ENCODE assay signal across 14 cellular contexts in the genomic region with DNA sequence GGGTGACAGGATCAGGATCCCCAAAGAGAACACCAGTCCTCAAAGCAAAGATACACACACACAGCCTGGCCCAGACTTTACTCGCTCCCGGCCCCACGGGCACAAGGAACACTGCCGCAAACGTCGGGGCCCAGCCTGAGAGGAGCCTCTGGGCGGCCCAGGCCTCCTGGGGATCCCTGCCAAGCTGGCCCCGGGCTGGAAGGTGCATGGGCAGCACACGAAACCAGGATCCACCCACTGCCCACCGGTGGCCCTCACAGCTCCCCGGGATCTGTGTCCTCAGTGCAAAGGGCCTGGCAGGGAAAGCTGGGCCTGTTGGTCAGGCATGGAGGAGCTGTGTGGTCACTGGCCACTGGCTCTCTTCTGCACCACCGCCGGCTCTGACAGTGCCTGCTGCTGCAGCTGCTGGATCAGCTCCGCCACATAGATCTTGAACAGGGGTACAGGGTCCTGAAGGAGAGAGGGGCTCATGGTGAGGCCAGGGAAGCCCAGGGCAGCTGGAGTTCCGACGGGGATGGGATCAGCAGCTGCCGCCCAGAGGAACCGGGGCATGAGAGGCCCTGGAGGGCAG. TPM values are rescaled to one million over a fixed set of nuclear protein-coding genes. Genes with fewer than 3 reads are reported as not detected.
DNase-seq lines count a peak whose midpoint lies in the region; ATAC-seq and TF ChIP-seq lines count a peak whose summit lies in the region.
"Had no signal": no experiment of that assay in that cellular context is flagged by ENCODE, and none has a peak within 500 bp of the region (broad histone marks: within the 10 kb centered on the region; RNA-seq: fewer than 3 reads in every experiment).

No MANE protein-coding gene starts in this region.

- no peak overlapping the region for H2AFZ ChIP-seq in OCI-LY7 (ENCODE audit: low read length)

- peak overlapping the region; percentile 62 for H3K4me3 Mint-ChIP-seq in endothelial cell (ENCODE audit: unreplicated experiment)
- H3K4me3 Mint-ChIP-seq: B cell had no signal

- POLR2A ChIA-PET in OCI-LY7 (lab: Charles Lee) = no interaction called here

- peaks cover 23% of the 10 kb centered on the region for H3K4me1 ChIP-seq in left ventricle myocardium inferior
- peaks cover 12% of the 10 kb centered on the region for H3K4me1 ChIP-seq in OCI-LY7 (ENCODE audit: insufficient read depth, low read length, poor library complexity, severe bottlenecking)
- peaks cover 9 to 34% (median 25%) of the 10 kb centered on the region in 6 donors for H3K4me1 ChIP-seq in spleen

- H3K27ac ChIP-seq in left ventricle myocardium inferior (replicated peaks) (no peak overlapping the region), OCI-LY7 (ENCODE audit: low read depth, low read length, poor library complexity, severe bottlenecking) (no peak overlapping the region), spleen (no peak overlapping the region)

- H3K36me3 ChIP-seq in left ventricle myocardium inferior = peaks cover 41% of the 10 kb centered on the region
- peaks cover 38% of the 10 kb centered on the region for H3K36me3 ChIP-seq in OCI-LY7 (ENCODE audit: insufficient read depth, low read length)
- peaks cover 0 to 52% (median 40%) of the 10 kb centered on the region in 6 donors for H3K36me3 ChIP-seq in spleen

- H3K9me3 Mint-ChIP-seq in endothelial cell (ENCODE audit: unreplicated experiment) = no peaks in the 10 kb centered on the region

- H3K4me3 ChIP-seq in left ventricle myocardium inferior (no peak overlapping the region), OCI-LY7 (ENCODE audit: low read depth, low read length, poor library complexity, severe bottlenecking) (no peak overlapping the region), spleen (no peak overlapping the region)

- intact Hi-C loops in Right ventricle myocardium superior (cut with DNase I) (no loop called here), left ventricle myocardium inferior (cut with micrococcal nuclease) (no loop called here), OCI-LY7 (cut with micrococcal nuclease; ENCODE audit: unreplicated experiment) (no loop called here), spleen (cut with DNase I; ENCODE audit: low total_unique reads) (no loop called here)

- peaks cover 18% of the 10 kb centered on the region for H3K27me3 ChIP-seq in left ventricle myocardium inferior (ENCODE audit: low read depth)
- peaks cover 0 to 26% (median 4%) of the 10 kb centered on the region in 7 donors for H3K27me3 ChIP-seq in spleen (replicated peaks in 1 of 7)

- H3K4me2 ChIP-seq in OCI-LY7 (ENCODE audit: low read length) = no peak overlapping the region

- TSS peak; percentile 57 for BruUV-seq in OCI-LY7 (replicated peaks; lab: Mats Ljungman, UMichigan)

- H3K4me1 Mint-ChIP-seq in endothelial cell (ENCODE audit: unreplicated experiment) = peaks cover 2% of the 10 kb centered on the region

- no peaks in the 10 kb centered on the region for H3K9me3 ChIP-seq in left ventricle myocardium inferior (replicated peaks)
- no peaks in the 10 kb centered on the region for H3K9me3 ChIP-seq in OCI-LY7 (ENCODE audit: low read length)
- no peaks in the 10 kb centered on the region for H3K9me3 ChIP-seq in spleen

- H3K36me3 Mint-ChIP-seq in endothelial cell (ENCODE audit: low read depth, unreplicated experiment) = peaks cover 12% of the 10 kb centered on the region

- no peaks in the 10 kb centered on the region for H4K20me1 ChIP-seq in OCI-LY7 (ENCODE audit: insufficient read depth, low read length)

- CTCF ChIA-PET in OCI-LY7 (lab: Charles Lee; ENCODE audit: unreplicated experiment) = no interaction called here

- DNase-seq in Right ventricle myocardium superior = peak; percentile 33
- DNase-seq in left ventricle myocardium inferior = no peak
- DNase-seq in OCI-LY7 (ENCODE audit: low spot score) = no peak
- DNase-seq in endothelial cell (ENCODE audit: low spot score) = no peak
- DNase-seq in spleen = peak; percentile 54
- no peak for DNase-seq in anterior cingulate cortex (lab: John Stamatoyannopoulos, UW)
- DNase-seq in NOMO-1 treated with dmso at 0.1 percent for 144 hours (lab: John Stamatoyannopoulos, UW; ENCODE audit: unreplicated experiment) = no peak
- DNase-seq: DMS153, EL, NCI-H1436 treated with DMSO at 0.1 percent for 48 hours, NCI-H2081 treated with DMSO at 0.1 percent for 48 hours, NCI-H524 had no signal

- no peak for ATAC-seq in Right ventricle myocardium superior (ENCODE audit: poor library complexity)
- ATAC-seq in HG03095 (IDR thresholded peaks at IDR 0.05; ENCODE audit: unreplicated experiment) = no peak

- no peaks in the 10 kb centered on the region for H3K79me2 ChIP-seq in OCI-LY7 (ENCODE audit: insufficient read depth, low read depth, low read length)

- TF ChIP-seq CTCF in left ventricle myocardium inferior (IDR thresholded peaks at IDR 0.05; ENCODE audit: borderline replicate concordance) (no peak), OCI-LY7 (conservative IDR thresholded peaks at IDR 0.05; ENCODE audit: low read length) (no peak), endothelial cell (IDR thresholded peaks at IDR 0.05; ENCODE audit: unreplicated experiment) (no peak), spleen (IDR thresholded peaks at IDR 0.05 in 8 of 11, conservative IDR thresholded peaks at IDR 0.05 in 3 of 11) (no peak)

- no peak for TF ChIP-seq POLR2A in spleen (IDR thresholded peaks at IDR 0.05)

- H3K9me2 ChIP-seq in OCI-LY7 (ENCODE audit: insufficient read depth, low read length) = no peaks in the 10 kb centered on the region

- 93 to 99% (median 96%) methylated on average over 15 to 18 of the region's 18 CpGs for WGBS in spleen, 5 donors

- no peak overlapping the region for H3K27ac Mint-ChIP-seq in endothelial cell (ENCODE audit: unreplicated experiment)
- H3K27ac Mint-ChIP-seq: B cell had no signal

- H3K27me3 Mint-ChIP-seq in endothelial cell (ENCODE audit: unreplicated experiment) = peaks cover 9% of the 10 kb centered on the region

RNA-seq across cellular contexts. Expression of gene MRPL28, which starts 2.9 kb away (rescaled TPM):
- total RNA-seq in Right ventricle myocardium superior (79.6 TPM), left ventricle myocardium inferior (76.1 TPM), OCI-LY7 (2022) (78.1 and 84.6 TPM in 2 replicates), endothelial cell (ENCODE audit: unreplicated experiment) (70.8 TPM), spleen (10 to 100 TPM; 38.0 to 64.1 (median 48.0) TPM)
- total RNA-seq in OCI-LY7 (2014; rRNA removed; shearing (Covaris generic)) = 113 and 134 TPM in 2 replicates
- polyA plus RNA-seq in spleen = 100 to 1,000 TPM in 1 of 3 donors, 10 to 100 TPM in 2; 85.0 to 108 (median 85.7) TPM

RNA-seq across cellular contexts. Expression of gene PGAP6, which starts 14.4 kb away (rescaled TPM):
- total RNA-seq in Right ventricle myocardium superior = 28.1 TPM
- total RNA-seq in left ventricle myocardium inferior = 30.4 TPM
- total RNA-seq in OCI-LY7 (2014; rRNA removed; shearing (Covaris generic)) = 40.1 and 50.6 TPM in 2 replicates
- 34.3 and 41.2 TPM in 2 replicates for total RNA-seq in OCI-LY7 (2022)
- total RNA-seq in endothelial cell (ENCODE audit: unreplicated experiment) = 133 TPM
- 10 to 100 TPM; 35.7 to 63.2 (median 51.0) TPM for total RNA-seq in spleen
- 10 to 100 TPM; 19.5 to 40.6 (median 32.2) TPM for polyA plus RNA-seq in spleen

RNA-seq across cellular contexts. Expression of gene AXIN1, which starts 14.9 kb away (rescaled TPM):
- total RNA-seq in Right ventricle myocardium superior (14.0 TPM), left ventricle myocardium inferior (12.2 TPM), OCI-LY7 (2022) (29.0 and 29.8 TPM in 2 replicates), endothelial cell (ENCODE audit: unreplicated experiment) (17.5 TPM), spleen (10 to 100 TPM; 22.6 to 27.3 (median 24.8) TPM)
- 30.3 and 30.6 TPM in 2 replicates for total RNA-seq in OCI-LY7 (2014; rRNA removed; shearing (Covaris generic))
- polyA plus RNA-seq in spleen = 10 to 100 TPM; 12.9 to 22.7 (median 13.6) TPM

RNA-seq across cellular contexts. Expression of gene NME4, which starts 29.6 kb away (rescaled TPM):
- 81.6 TPM for total RNA-seq in Right ventricle myocardium superior
- 101 TPM for total RNA-seq in left ventricle myocardium inferior
- 25.0 and 28.3 TPM in 2 replicates for total RNA-seq in OCI-LY7 (2014; rRNA removed; shearing (Covaris generic))
- total RNA-seq in OCI-LY7 (2022) = 24.3 and 25.0 TPM in 2 replicates
- total RNA-seq in endothelial cell (ENCODE audit: unreplicated experiment) = 139 TPM
- 10 to 100 TPM; 27.3 to 71.4 (median 50.0) TPM for total RNA-seq in spleen
- 10 to 100 TPM; 43.4 to 75.8 (median 67.7) TPM for polyA plus RNA-seq in spleen

RNA-seq across cellular contexts. Expression of gene DECR2, which starts 34.3 kb away (rescaled TPM):
- total RNA-seq in Right ventricle myocardium superior (9.1 TPM), left ventricle myocardium inferior (8.4 TPM), OCI-LY7 (2022) (14.4 and 15.9 TPM in 2 replicates), endothelial cell (ENCODE audit: unreplicated experiment) (14.6 TPM), spleen (10 to 100 TPM in 5 of 7 donors, 1 to 10 TPM in 2; 8.9 to 14.8 (median 11.7) TPM)
- 7.5 and 8.0 TPM in 2 replicates for total RNA-seq in OCI-LY7 (2014; rRNA removed; shearing (Covaris generic))
- 10 to 100 TPM in 2 of 3 donors, 1 to 10 TPM in 1; 9.1 to 19.5 (median 14.1) TPM for polyA plus RNA-seq in spleen

Comparison
In these comparisons a context has a peak if more than half of its experiments do, and no peak if none do; other contexts are left out.
1. DNase-seq: peak in Right ventricle myocardium superior (single experiment) and spleen (single experiment); none in left ventricle myocardium inferior (single experiment), OCI-LY7 (single experiment), endothelial cell (single experiment), anterior cingulate cortex (0 of 58) and NOMO-1 treated with dmso at 0.1 percent for 144 hours (single experiment).